11 cellular contexts compared by ENCODE assay signal in genomic region chr14:68495101-68495637, GRCh38.
DNase-seq lines count a peak whose midpoint lies in the region; ATAC-seq and TF ChIP-seq lines count a peak whose summit lies in the region.
"Had no signal": no experiment of that assay in that cellular context is flagged by ENCODE, and none has a peak within 500 bp of the region (broad histone marks: within the 10 kb centered on the region; RNA-seq: fewer than 3 reads in every experiment).

No MANE protein-coding gene starts in this region.

- ATAC-seq in GM18907 (IDR thresholded peaks at IDR 0.05; ENCODE audit: unreplicated experiment) (peak; percentile 32), HG02852 (IDR thresholded peaks at IDR 0.05; ENCODE audit: unreplicated experiment) (peak; percentile 29)
- ATAC-seq: pancreas had no signal

- peak overlapping the region; percentile 5 for H2BK120ac ChIP-seq in trophoblast cell (ENCODE audit: insufficient read depth, low read length, poor library complexity)

- H3K4ac ChIP-seq in trophoblast cell (ENCODE audit: low read depth, low read length) = no peak overlapping the region

- H3K9ac ChIP-seq in trophoblast cell (ENCODE audit: low read length) = no peak overlapping the region

- DNase-seq in adrenal gland (peak in 5 of 7 donors; percentile 23 to 63 (median 35)), trophoblast cell (no peak), midbrain (lab: John Stamatoyannopoulos, UW) (no peak), NAMALWA (ENCODE audit: low spot score) (no peak), osteocyte (ENCODE audit: extremely low spot score, unreplicated experiment) (no peak), NCI-H187 (lab: John Stamatoyannopoulos, UW) (no peak)
- DNase-seq: activated T-cell treated with anti-CD3 and anti-CD28 coated beads for 4 hours, pancreas, T-helper 2 cell had no signal

- H3K18ac ChIP-seq in trophoblast cell (ENCODE audit: low read length) = no peak overlapping the region

- no peak overlapping the region for H3K23ac ChIP-seq in trophoblast cell (ENCODE audit: low read length)

- TF ChIP-seq CTCF in adrenal gland (IDR thresholded peaks at IDR 0.05) (no peak), osteocyte (IDR thresholded peaks at IDR 0.05) (no peak)

- H3K4me1 Mint-ChIP-seq in osteocyte (ENCODE audit: unreplicated experiment) = peaks cover 7% of the 10 kb centered on the region

- no peak overlapping the region for H2AFZ ChIP-seq in trophoblast cell (ENCODE audit: insufficient read depth, low read length, poor library complexity)

- no peak overlapping the region for H3K14ac ChIP-seq in trophoblast cell (ENCODE audit: low read length)

- no peak overlapping the region for H2AK5ac ChIP-seq in trophoblast cell (ENCODE audit: low read length)

- no peaks in the 10 kb centered on the region for H3K36me3 Mint-ChIP-seq in osteocyte (ENCODE audit: unreplicated experiment)

- H3K79me2 ChIP-seq in trophoblast cell (ENCODE audit: control insufficient read depth, insufficient read depth, low read length, poor library complexity) = no peaks in the 10 kb centered on the region

- H4K12ac ChIP-seq in trophoblast cell (ENCODE audit: low read depth, low read length) = no peak overlapping the region

- H2BK5ac ChIP-seq in trophoblast cell (ENCODE audit: low read depth, low read length, poor library complexity) = no peak overlapping the region

- no peaks in the 10 kb centered on the region for H3K9me3 Mint-ChIP-seq in osteocyte (ENCODE audit: unreplicated experiment)

- no peaks in the 10 kb centered on the region for H3K36me3 ChIP-seq in adrenal gland (replicated peaks in 1 of 2)
- no peaks in the 10 kb centered on the region for H3K36me3 ChIP-seq in trophoblast cell (ENCODE audit: control insufficient read depth in 1 of 2, insufficient read depth in 2 of 2, low read length in 2 of 2)
- H3K36me3 ChIP-seq: pancreas had no signal

- H2BK12ac ChIP-seq in trophoblast cell (ENCODE audit: low read length) = no peak overlapping the region

- H3K27me3 Mint-ChIP-seq in osteocyte (ENCODE audit: unreplicated experiment) = no peaks in the 10 kb centered on the region

- H3K4me1 ChIP-seq in adrenal gland (replicated peaks in 1 of 2) (peaks cover 0 to 4% of the 10 kb centered on the region in 2 donors), trophoblast cell (ENCODE audit: control insufficient read depth in 1 of 2, insufficient read depth in 2 of 2, low read length in 2 of 2) (peaks cover 3 to 5% of the 10 kb centered on the region in 2 experiments)
- H3K4me1 ChIP-seq: pancreas had no signal

- H3K27ac ChIP-seq in adrenal gland (peak overlapping the region in 1 of 5 donors; percentile 50), trophoblast cell (ENCODE audit: low read depth, low read length) (no peak overlapping the region)
- H3K27ac ChIP-seq: pancreas had no signal

- H4K8ac ChIP-seq in trophoblast cell (ENCODE audit: low read depth, low read length) = no peak overlapping the region

- no peak overlapping the region for H3K4me3 Mint-ChIP-seq in osteocyte (ENCODE audit: unreplicated experiment)

- H3K4me2 ChIP-seq in trophoblast cell (ENCODE audit: low read length) = no peak overlapping the region

- peak overlapping the region; percentile 38 for H4K91ac ChIP-seq in trophoblast cell (ENCODE audit: low read depth, low read length)

- intact Hi-C loops in adrenal gland (cut with DNase I) = no loop called here

- WGBS in adrenal gland, 4 donors = 82 to 94% (median 83%) methylated on average over 11 of the region's 11 CpGs
- whole genome bisulfite sequencing in trophoblast cell (ENCODE audit: extremely low coverage, insufficient coverage, insufficient read length) = no CpG with 5 or more reads among the region's 11 CpGs

- H3K9me3 ChIP-seq in adrenal gland (replicated peaks in 1 of 3) (no peaks in the 10 kb centered on the region), trophoblast cell (ENCODE audit: insufficient read depth, low read depth, low read length) (no peaks in the 10 kb centered on the region)
- H3K9me3 ChIP-seq: pancreas had no signal

- H3K27me3 ChIP-seq in adrenal gland (no peaks in the 10 kb centered on the region), trophoblast cell (ENCODE audit: insufficient read depth, low read length) (no peaks in the 10 kb centered on the region)
- H3K27me3 ChIP-seq: pancreas had no signal

- H3K27ac Mint-ChIP-seq in osteocyte (ENCODE audit: unreplicated experiment) = no peak overlapping the region

- H3K4me3 ChIP-seq in adrenal gland = no peak overlapping the region
- H3K4me3 ChIP-seq in trophoblast cell (ENCODE audit: low read depth, low read length) = no peak overlapping the region
- H3K4me3 ChIP-seq: pancreas had no signal

- no peak for TF ChIP-seq POLR2A in adrenal gland (IDR thresholded peaks at IDR 0.05)

- peaks cover 7% of the 10 kb centered on the region for H3K79me1 ChIP-seq in trophoblast cell (ENCODE audit: low read length)

Comparison
In these comparisons a context has a peak if more than half of its experiments do, and no peak if none do; other contexts are left out.
1. DNase-seq: peak in adrenal gland (5 of 7); none in trophoblast cell (0 of 2), midbrain (single experiment), NAMALWA (single experiment), osteocyte (single experiment) and NCI-H187 (0 of 2).